1 cellular context compared by ENCODE assay signal in the genomic region with DNA sequence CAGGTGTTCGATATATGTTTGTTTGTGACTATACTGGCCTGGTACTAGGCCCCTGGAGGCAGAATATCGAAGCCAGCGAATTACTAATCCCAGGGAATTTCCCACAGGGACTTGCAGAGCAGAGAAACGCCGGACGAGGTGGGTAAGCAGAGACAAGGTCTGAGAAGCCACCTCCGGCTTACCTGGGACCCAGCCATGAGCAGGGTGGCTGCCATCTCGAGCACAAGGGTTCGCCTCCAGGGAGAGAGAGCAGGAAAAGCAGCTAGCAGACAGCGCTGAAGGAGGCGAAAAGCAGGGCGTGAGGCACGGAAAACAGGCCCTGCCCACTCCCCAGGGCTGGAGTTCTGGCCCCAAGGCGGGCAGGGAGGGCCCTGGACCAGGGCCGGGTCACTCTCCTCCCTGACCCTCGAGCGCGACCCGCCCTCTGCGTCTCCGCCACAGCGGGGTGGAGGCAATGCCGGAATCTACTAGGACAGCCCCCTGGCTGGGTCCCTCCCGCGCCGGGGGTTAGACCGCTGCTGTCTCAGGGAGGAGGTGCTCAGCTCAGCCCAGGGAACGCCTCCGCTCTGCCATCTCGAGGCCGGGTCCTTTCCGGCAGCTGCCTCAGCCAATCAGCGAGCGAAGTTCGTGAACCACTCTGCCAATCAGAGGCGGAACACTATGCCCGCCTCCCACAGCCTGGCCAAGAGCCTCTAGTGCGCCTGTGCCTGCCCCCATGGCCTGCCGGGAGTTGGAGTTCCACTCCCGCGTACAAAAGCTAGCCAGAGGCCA.
A peak's percentile ranks its signal among the peaks of the same experiment; 100 is the strongest.
TF ChIP-seq lines count a peak whose summit lies in the region.

No MANE protein-coding gene starts in this region.

TF ChIP-seq in HepG2, 621 proteins besides CTCF, POLR2A, EP300 and RAD21 (continued from another document and continues in another):
- TF ChIP-seq, protein P1, sequence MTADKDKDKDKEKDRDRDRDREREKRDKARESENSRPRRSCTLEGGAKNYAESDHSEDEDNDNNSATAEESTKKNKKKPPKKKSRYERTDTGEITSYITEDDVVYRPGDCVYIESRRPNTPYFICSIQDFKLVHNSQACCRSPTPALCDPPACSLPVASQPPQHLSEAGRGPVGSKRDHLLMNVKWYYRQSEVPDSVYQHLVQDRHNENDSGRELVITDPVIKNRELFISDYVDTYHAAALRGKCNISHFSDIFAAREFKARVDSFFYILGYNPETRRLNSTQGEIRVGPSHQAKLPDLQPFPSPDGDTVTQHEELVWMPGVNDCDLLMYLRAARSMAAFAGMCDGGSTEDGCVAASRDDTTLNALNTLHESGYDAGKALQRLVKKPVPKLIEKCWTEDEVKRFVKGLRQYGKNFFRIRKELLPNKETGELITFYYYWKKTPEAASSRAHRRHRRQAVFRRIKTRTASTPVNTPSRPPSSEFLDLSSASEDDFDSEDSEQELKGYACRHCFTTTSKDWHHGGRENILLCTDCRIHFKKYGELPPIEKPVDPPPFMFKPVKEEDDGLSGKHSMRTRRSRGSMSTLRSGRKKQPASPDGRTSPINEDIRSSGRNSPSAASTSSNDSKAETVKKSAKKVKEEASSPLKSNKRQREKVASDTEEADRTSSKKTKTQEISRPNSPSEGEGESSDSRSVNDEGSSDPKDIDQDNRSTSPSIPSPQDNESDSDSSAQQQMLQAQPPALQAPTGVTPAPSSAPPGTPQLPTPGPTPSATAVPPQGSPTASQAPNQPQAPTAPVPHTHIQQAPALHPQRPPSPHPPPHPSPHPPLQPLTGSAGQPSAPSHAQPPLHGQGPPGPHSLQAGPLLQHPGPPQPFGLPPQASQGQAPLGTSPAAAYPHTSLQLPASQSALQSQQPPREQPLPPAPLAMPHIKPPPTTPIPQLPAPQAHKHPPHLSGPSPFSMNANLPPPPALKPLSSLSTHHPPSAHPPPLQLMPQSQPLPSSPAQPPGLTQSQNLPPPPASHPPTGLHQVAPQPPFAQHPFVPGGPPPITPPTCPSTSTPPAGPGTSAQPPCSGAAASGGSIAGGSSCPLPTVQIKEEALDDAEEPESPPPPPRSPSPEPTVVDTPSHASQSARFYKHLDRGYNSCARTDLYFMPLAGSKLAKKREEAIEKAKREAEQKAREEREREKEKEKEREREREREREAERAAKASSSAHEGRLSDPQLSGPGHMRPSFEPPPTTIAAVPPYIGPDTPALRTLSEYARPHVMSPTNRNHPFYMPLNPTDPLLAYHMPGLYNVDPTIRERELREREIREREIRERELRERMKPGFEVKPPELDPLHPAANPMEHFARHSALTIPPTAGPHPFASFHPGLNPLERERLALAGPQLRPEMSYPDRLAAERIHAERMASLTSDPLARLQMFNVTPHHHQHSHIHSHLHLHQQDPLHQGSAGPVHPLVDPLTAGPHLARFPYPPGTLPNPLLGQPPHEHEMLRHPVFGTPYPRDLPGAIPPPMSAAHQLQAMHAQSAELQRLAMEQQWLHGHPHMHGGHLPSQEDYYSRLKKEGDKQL (CRISPR knock-in tag; IDR thresholded peaks at IDR 0.05; ENCODE audit: low read depth), result no peak
- TF ChIP-seq SP1 (IDR thresholded peaks at IDR 0.05) (no peak), SP1 (CRISPR knock-in tag; IDR thresholded peaks at IDR 0.05) (peak; percentile 38; the same call in 1 of the 2 replicates), ZNF282 (IDR thresholded peaks at IDR 0.05; ENCODE audit: partially characterized antibody) (no peak), SP140L (CRISPR knock-in tag; IDR thresholded peaks at IDR 0.05; ENCODE audit: borderline replicate concordance) (no peak), ZNF496 (CRISPR knock-in tag; IDR thresholded peaks at IDR 0.05; ENCODE audit: insufficient replicate concordance) (no peak), EZH2 (conservative IDR thresholded peaks at IDR 0.05; ENCODE audit: low read depth, low read length) (no peak), ZBTB42 (CRISPR knock-in tag; IDR thresholded peaks at IDR 0.05) (no peak), ZNF431 (CRISPR knock-in tag; IDR thresholded peaks at IDR 0.05; ENCODE audit: borderline replicate concordance, low read depth) (no peak), ZNF558 (CRISPR knock-in tag; IDR thresholded peaks at IDR 0.05; ENCODE audit: borderline replicate concordance) (no peak), ZNF232 (CRISPR knock-in tag; IDR thresholded peaks at IDR 0.05; ENCODE audit: borderline replicate concordance) (no peak)
- TF ChIP-seq, protein P2, sequence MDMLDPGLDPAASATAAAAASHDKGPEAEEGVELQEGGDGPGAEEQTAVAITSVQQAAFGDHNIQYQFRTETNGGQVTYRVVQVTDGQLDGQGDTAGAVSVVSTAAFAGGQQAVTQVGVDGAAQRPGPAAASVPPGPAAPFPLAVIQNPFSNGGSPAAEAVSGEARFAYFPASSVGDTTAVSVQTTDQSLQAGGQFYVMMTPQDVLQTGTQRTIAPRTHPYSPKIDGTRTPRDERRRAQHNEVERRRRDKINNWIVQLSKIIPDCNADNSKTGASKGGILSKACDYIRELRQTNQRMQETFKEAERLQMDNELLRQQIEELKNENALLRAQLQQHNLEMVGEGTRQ (IDR thresholded peaks at IDR 0.05; ENCODE audit: low read depth, low read length), result no peak
- TF ChIP-seq, protein P2 (CRISPR knock-in tag; IDR thresholded peaks at IDR 0.05; ENCODE audit: borderline replicate concordance), result no peak
- TF ChIP-seq, protein P3, sequence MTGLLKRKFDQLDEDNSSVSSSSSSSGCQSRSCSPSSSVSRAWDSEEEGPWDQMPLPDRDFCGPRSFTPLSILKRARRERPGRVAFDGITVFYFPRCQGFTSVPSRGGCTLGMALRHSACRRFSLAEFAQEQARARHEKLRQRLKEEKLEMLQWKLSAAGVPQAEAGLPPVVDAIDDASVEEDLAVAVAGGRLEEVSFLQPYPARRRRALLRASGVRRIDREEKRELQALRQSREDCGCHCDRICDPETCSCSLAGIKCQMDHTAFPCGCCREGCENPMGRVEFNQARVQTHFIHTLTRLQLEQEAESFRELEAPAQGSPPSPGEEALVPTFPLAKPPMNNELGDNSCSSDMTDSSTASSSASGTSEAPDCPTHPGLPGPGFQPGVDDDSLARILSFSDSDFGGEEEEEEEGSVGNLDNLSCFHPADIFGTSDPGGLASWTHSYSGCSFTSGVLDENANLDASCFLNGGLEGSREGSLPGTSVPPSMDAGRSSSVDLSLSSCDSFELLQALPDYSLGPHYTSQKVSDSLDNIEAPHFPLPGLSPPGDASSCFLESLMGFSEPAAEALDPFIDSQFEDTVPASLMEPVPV (CRISPR knock-in tag; IDR thresholded peaks at IDR 0.05), result no peak
- TF ChIP-seq, protein P4, sequence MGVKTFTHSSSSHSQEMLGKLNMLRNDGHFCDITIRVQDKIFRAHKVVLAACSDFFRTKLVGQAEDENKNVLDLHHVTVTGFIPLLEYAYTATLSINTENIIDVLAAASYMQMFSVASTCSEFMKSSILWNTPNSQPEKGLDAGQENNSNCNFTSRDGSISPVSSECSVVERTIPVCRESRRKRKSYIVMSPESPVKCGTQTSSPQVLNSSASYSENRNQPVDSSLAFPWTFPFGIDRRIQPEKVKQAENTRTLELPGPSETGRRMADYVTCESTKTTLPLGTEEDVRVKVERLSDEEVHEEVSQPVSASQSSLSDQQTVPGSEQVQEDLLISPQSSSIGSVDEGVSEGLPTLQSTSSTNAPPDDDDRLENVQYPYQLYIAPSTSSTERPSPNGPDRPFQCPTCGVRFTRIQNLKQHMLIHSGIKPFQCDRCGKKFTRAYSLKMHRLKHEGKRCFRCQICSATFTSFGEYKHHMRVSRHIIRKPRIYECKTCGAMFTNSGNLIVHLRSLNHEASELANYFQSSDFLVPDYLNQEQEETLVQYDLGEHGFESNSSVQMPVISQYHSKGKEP (CRISPR knock-in tag; IDR thresholded peaks at IDR 0.05), result no peak
- TF ChIP-seq, protein P5, sequence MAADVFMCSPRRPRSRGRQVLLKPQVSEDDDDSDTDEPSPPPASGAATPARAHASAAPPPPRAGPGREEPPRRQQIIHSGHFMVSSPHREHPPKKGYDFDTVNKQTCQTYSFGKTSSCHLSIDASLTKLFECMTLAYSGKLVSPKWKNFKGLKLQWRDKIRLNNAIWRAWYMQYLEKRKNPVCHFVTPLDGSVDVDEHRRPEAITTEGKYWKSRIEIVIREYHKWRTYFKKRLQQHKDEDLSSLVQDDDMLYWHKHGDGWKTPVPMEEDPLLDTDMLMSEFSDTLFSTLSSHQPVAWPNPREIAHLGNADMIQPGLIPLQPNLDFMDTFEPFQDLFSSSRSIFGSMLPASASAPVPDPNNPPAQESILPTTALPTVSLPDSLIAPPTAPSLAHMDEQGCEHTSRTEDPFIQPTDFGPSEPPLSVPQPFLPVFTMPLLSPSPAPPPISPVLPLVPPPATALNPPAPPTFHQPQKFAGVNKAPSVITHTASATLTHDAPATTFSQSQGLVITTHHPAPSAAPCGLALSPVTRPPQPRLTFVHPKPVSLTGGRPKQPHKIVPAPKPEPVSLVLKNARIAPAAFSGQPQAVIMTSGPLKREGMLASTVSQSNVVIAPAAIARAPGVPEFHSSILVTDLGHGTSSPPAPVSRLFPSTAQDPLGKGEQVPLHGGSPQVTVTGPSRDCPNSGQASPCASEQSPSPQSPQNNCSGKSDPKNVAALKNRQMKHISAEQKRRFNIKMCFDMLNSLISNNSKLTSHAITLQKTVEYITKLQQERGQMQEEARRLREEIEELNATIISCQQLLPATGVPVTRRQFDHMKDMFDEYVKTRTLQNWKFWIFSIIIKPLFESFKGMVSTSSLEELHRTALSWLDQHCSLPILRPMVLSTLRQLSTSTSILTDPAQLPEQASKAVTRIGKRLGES (CRISPR knock-in tag; IDR thresholded peaks at IDR 0.05; ENCODE audit: borderline replicate concordance), result no peak
- TF ChIP-seq, protein P6, sequence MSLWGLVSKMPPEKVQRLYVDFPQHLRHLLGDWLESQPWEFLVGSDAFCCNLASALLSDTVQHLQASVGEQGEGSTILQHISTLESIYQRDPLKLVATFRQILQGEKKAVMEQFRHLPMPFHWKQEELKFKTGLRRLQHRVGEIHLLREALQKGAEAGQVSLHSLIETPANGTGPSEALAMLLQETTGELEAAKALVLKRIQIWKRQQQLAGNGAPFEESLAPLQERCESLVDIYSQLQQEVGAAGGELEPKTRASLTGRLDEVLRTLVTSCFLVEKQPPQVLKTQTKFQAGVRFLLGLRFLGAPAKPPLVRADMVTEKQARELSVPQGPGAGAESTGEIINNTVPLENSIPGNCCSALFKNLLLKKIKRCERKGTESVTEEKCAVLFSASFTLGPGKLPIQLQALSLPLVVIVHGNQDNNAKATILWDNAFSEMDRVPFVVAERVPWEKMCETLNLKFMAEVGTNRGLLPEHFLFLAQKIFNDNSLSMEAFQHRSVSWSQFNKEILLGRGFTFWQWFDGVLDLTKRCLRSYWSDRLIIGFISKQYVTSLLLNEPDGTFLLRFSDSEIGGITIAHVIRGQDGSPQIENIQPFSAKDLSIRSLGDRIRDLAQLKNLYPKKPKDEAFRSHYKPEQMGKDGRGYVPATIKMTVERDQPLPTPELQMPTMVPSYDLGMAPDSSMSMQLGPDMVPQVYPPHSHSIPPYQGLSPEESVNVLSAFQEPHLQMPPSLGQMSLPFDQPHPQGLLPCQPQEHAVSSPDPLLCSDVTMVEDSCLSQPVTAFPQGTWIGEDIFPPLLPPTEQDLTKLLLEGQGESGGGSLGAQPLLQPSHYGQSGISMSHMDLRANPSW (CRISPR knock-in tag; IDR thresholded peaks at IDR 0.05; ENCODE audit: borderline replicate concordance), result no peak
- TF ChIP-seq, protein P7, sequence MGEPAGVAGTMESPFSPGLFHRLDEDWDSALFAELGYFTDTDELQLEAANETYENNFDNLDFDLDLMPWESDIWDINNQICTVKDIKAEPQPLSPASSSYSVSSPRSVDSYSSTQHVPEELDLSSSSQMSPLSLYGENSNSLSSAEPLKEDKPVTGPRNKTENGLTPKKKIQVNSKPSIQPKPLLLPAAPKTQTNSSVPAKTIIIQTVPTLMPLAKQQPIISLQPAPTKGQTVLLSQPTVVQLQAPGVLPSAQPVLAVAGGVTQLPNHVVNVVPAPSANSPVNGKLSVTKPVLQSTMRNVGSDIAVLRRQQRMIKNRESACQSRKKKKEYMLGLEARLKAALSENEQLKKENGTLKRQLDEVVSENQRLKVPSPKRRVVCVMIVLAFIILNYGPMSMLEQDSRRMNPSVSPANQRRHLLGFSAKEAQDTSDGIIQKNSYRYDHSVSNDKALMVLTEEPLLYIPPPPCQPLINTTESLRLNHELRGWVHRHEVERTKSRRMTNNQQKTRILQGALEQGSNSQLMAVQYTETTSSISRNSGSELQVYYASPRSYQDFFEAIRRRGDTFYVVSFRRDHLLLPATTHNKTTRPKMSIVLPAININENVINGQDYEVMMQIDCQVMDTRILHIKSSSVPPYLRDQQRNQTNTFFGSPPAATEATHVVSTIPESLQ (CRISPR knock-in tag; conservative IDR thresholded peaks at IDR 0.05), result no peak
- TF ChIP-seq, protein P8, sequence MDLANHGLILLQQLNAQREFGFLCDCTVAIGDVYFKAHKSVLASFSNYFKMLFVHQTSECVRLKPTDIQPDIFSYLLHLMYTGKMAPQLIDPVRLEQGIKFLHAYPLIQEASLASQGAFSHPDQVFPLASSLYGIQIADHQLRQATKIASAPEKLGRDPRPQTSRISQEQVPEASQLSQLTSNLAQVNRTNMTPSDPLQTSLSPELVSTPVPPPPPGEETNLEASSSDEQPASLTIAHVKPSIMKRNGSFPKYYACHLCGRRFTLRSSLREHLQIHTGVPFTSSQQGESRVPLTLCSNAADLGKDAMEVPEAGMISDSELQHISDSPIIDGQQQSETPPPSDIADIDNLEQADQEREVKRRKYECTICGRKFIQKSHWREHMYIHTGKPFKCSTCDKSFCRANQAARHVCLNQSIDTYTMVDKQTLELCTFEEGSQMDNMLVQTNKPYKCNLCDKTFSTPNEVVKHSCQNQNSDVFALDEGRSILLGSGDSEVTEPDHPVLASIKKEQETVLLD (CRISPR knock-in tag; IDR thresholded peaks at IDR 0.05; ENCODE audit: low read depth), result no peak
- TF ChIP-seq, protein P9, sequence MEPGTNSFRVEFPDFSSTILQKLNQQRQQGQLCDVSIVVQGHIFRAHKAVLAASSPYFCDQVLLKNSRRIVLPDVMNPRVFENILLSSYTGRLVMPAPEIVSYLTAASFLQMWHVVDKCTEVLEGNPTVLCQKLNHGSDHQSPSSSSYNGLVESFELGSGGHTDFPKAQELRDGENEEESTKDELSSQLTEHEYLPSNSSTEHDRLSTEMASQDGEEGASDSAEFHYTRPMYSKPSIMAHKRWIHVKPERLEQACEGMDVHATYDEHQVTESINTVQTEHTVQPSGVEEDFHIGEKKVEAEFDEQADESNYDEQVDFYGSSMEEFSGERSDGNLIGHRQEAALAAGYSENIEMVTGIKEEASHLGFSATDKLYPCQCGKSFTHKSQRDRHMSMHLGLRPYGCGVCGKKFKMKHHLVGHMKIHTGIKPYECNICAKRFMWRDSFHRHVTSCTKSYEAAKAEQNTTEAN (CRISPR knock-in tag; conservative IDR thresholded peaks at IDR 0.05), result no peak; the same call in 1 of the 2 replicates
- TF ChIP-seq, protein P10, sequence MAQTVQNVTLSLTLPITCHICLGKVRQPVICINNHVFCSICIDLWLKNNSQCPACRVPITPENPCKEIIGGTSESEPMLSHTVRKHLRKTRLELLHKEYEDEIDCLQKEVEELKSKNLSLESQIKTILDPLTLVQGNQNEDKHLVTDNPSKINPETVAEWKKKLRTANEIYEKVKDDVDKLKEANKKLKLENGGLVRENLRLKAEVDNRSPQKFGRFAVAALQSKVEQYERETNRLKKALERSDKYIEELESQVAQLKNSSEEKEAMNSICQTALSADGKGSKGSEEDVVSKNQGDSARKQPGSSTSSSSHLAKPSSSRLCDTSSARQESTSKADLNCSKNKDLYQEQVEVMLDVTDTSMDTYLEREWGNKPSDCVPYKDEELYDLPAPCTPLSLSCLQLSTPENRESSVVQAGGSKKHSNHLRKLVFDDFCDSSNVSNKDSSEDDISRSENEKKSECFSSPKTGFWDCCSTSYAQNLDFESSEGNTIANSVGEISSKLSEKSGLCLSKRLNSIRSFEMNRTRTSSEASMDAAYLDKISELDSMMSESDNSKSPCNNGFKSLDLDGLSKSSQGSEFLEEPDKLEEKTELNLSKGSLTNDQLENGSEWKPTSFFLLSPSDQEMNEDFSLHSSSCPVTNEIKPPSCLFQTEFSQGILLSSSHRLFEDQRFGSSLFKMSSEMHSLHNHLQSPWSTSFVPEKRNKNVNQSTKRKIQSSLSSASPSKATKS (CRISPR knock-in tag; IDR thresholded peaks at IDR 0.05), result no peak
